In the genomic region with DNA sequence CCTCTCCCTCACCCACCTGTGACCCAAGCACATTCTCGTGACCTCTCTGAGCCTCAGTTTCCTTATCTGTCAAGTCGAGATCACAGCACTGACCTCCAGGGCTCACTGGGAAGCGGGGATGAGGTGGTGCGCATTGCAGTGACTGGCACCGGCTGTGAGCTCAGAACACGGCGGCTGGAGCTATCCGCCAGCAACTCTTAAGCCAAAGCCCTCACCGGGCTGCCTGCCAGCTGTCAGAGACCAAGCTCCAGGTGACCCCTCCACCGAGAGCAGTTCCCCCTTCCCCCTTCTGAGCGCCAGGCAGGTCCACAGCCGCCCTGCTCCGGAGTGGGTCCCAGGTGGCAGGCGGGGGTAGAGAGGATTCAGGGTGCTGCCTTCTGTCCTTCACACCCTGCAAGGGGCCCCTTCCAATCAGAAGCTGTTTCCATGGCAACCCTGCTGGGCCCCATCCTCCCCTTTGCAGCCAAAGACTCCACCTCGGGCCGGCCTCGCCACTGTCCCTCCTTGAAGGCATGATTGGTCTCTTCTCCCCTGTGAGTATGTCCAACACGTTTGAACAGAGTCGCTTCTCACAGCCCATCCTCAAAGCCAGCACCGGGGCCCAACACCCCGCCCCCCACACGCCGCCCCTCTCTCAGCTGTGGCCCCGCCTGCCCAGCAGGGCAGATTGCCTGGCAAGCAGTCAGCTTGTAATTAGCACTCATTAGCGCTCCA, we compare ENCODE assay signal across 12 cellular contexts.
DNase-seq lines count a peak whose midpoint lies in the region; ATAC-seq and TF ChIP-seq lines count a peak whose summit lies in the region.
"Had no signal": no experiment of that assay in that cellular context is flagged by ENCODE, and none has a peak within 500 bp of the region (broad histone marks: within the 10 kb centered on the region; RNA-seq: fewer than 3 reads in every experiment).

No MANE protein-coding gene starts in this region.

- WGBS in trophoblast cell (ENCODE audit: extremely low coverage, insufficient coverage, insufficient read length) = no CpG with 5 or more reads among the region's 25 CpGs

- TF ChIP-seq CTCF in CD14-positive monocyte (IDR thresholded peaks at IDR 0.05) (no peak), NB4 (IDR thresholded peaks at IDR 0.05; ENCODE audit: low read depth, low read length) (no peak), OCI-LY7 (conservative IDR thresholded peaks at IDR 0.05; ENCODE audit: low read length) (no peak)

- H3K36me3 Mint-ChIP-seq in CD14-positive monocyte = no peaks in the 10 kb centered on the region
- H3K36me3 Mint-ChIP-seq: activated CD8-positive, alpha-beta memory T cell treated with anti-CD3 and anti-CD28 coated beads, Interleukin-2, amount 10 ng/mL, durations not matched to agents 7 days and 5 days had no signal

- H3K9me3 Mint-ChIP-seq in CD14-positive monocyte = peaks cover 0 to 13% (median 5%) of the 10 kb centered on the region in 7 donors

- no peak for TF ChIP-seq POLR2A in NB4 (IDR thresholded peaks at IDR 0.05; ENCODE audit: extremely low read depth, insufficient read length)

- CTCF ChIA-PET in OCI-LY7 (lab: Charles Lee; ENCODE audit: unreplicated experiment) = no interaction called here

- no peak overlapping the region for H4K91ac ChIP-seq in trophoblast cell (ENCODE audit: low read depth, low read length)

- no peak overlapping the region for H3K4me3 ChIP-seq in NB4 (ENCODE audit: low read depth, low read length)
- H3K4me3 ChIP-seq in trophoblast cell (ENCODE audit: low read depth, low read length) = no peak overlapping the region
- no peak overlapping the region for H3K4me3 ChIP-seq in OCI-LY7 (ENCODE audit: low read depth, low read length, poor library complexity, severe bottlenecking)

- no peaks in the 10 kb centered on the region for H3K9me2 ChIP-seq in OCI-LY7 (ENCODE audit: insufficient read depth, low read length)

- peaks cover 13% of the 10 kb centered on the region for H3K27me3 ChIP-seq in trophoblast cell (ENCODE audit: insufficient read depth, low read length)

- no peaks in the 10 kb centered on the region for H3K79me2 ChIP-seq in trophoblast cell (ENCODE audit: control insufficient read depth, insufficient read depth, low read length, poor library complexity)
- no peaks in the 10 kb centered on the region for H3K79me2 ChIP-seq in OCI-LY7 (ENCODE audit: insufficient read depth, low read depth, low read length)

- H3K27ac ChIP-seq in trophoblast cell (ENCODE audit: low read depth, low read length) (no peak overlapping the region), OCI-LY7 (ENCODE audit: low read depth, low read length, poor library complexity, severe bottlenecking) (no peak overlapping the region)

- BruUV-seq in OCI-LY7 (replicated peaks; lab: Mats Ljungman, UMichigan) = no TSS peak

- H3K9ac ChIP-seq in trophoblast cell (ENCODE audit: low read length) = no peak overlapping the region

- no peaks in the 10 kb centered on the region for H3K36me3 ChIP-seq in trophoblast cell (ENCODE audit: control insufficient read depth in 1 of 2, insufficient read depth in 2 of 2, low read length in 2 of 2)
- no peaks in the 10 kb centered on the region for H3K36me3 ChIP-seq in OCI-LY7 (ENCODE audit: insufficient read depth, low read length)

- no peak overlapping the region for H3K18ac ChIP-seq in trophoblast cell (ENCODE audit: low read length)

- no peak overlapping the region for H3K23ac ChIP-seq in trophoblast cell (ENCODE audit: low read length)

- H4K20me1 ChIP-seq in OCI-LY7 (ENCODE audit: insufficient read depth, low read length) = no peaks in the 10 kb centered on the region

- intact Hi-C loops in CD14-positive monocyte (cut with micrococcal nuclease) (loop anchor here in 1 of 2 donors (10.0 kb wide), 1 partner anchor 303 kb away; no protein-coding TSS in a partner anchor), OCI-LY7 (cut with micrococcal nuclease; ENCODE audit: unreplicated experiment) (no loop called here)

- DNase-seq in CD14-positive monocyte (ENCODE audit: low spot score) (peak; percentile 27), NB4 (ENCODE audit: low read depth) (peak; percentile 17), astrocyte of the hippocampus (ENCODE audit: low read depth, low spot score) (peak; percentile 56), mesenteric fat pad (ENCODE audit: low spot score) (peak; percentile 85), trophoblast cell (no peak), OCI-LY7 (ENCODE audit: low spot score) (no peak)
- DNase-seq: activated CD8-positive, alpha-beta memory T cell treated with anti-CD3 and anti-CD28 coated beads, Interleukin-2, amount 10 ng/mL, durations not matched to agents 7 days and 5 days; NCI-H774 had no signal

- H2BK120ac ChIP-seq in trophoblast cell (ENCODE audit: insufficient read depth, low read length, poor library complexity) = no peak overlapping the region

- H4K8ac ChIP-seq in trophoblast cell (ENCODE audit: low read depth, low read length) = no peak overlapping the region

- H3K4me3 Mint-ChIP-seq in CD14-positive monocyte = peak overlapping the region in 1 of 2 donors; percentile 83
- H3K4me3 Mint-ChIP-seq: activated CD8-positive, alpha-beta memory T cell treated with anti-CD3 and anti-CD28 coated beads, Interleukin-2, amount 10 ng/mL, durations not matched to agents 7 days and 5 days; naive thymus-derived CD8-positive, alpha-beta T cell; stimulated activated naive CD8-positive, alpha-beta T cell treated with anti-CD3 and anti-CD28 coated beads, Interleukin-15, Interleukin-2, amounts not matched to agents 100 ng/mL and 50 ng/mL, for 24 hours had no signal

- POLR2A ChIA-PET in OCI-LY7 (lab: Charles Lee) = no interaction called here

- no peak overlapping the region for H3K4me2 ChIP-seq in trophoblast cell (ENCODE audit: low read length)
- H3K4me2 ChIP-seq in OCI-LY7 (ENCODE audit: low read length) = no peak overlapping the region

- H3K27me3 Mint-ChIP-seq in CD14-positive monocyte (ENCODE audit: low read depth in 3 of 3) = peaks cover 59 to 85% (median 77%) of the 10 kb centered on the region in 3 donors

- no peaks in the 10 kb centered on the region for H3K4me1 Mint-ChIP-seq in CD14-positive monocyte
- H3K4me1 Mint-ChIP-seq: activated CD8-positive, alpha-beta memory T cell treated with anti-CD3 and anti-CD28 coated beads, Interleukin-2, amount 10 ng/mL, durations not matched to agents 7 days and 5 days had no signal

- H2AK5ac ChIP-seq in trophoblast cell (ENCODE audit: low read length) = no peak overlapping the region

- H4K12ac ChIP-seq in trophoblast cell (ENCODE audit: low read depth, low read length) = no peak overlapping the region

- H2AFZ ChIP-seq in trophoblast cell (ENCODE audit: insufficient read depth, low read length, poor library complexity) (no peak overlapping the region), OCI-LY7 (ENCODE audit: low read length) (no peak overlapping the region)

- no peak overlapping the region for H3K4ac ChIP-seq in trophoblast cell (ENCODE audit: low read depth, low read length)

- H2BK5ac ChIP-seq in trophoblast cell (ENCODE audit: low read depth, low read length, poor library complexity) = no peak overlapping the region

- no peaks in the 10 kb centered on the region for H3K79me1 ChIP-seq in trophoblast cell (ENCODE audit: low read length)

- ATAC-seq in GM21619 (IDR thresholded peaks at IDR 0.05; ENCODE audit: unreplicated experiment) = no peak
- ATAC-seq in GM18861 (IDR thresholded peaks at IDR 0.05; ENCODE audit: unreplicated experiment) = no peak
- ATAC-seq: activated CD8-positive, alpha-beta memory T cell treated with anti-CD3 and anti-CD28 coated beads, Interleukin-2, amount 10 ng/mL, durations not matched to agents 7 days and 5 days; naive thymus-derived CD8-positive, alpha-beta T cell had no signal

- no peak overlapping the region for H3K14ac ChIP-seq in trophoblast cell (ENCODE audit: low read length)

- H3K4me1 ChIP-seq in trophoblast cell (ENCODE audit: control insufficient read depth in 1 of 2, insufficient read depth in 2 of 2, low read length in 2 of 2) = no peaks in the 10 kb centered on the region
- no peaks in the 10 kb centered on the region for H3K4me1 ChIP-seq in OCI-LY7 (ENCODE audit: insufficient read depth, low read length, poor library complexity, severe bottlenecking)

- no peak overlapping the region for H3K27ac Mint-ChIP-seq in CD14-positive monocyte
- H3K27ac Mint-ChIP-seq: activated CD8-positive, alpha-beta memory T cell treated with anti-CD3 and anti-CD28 coated beads, Interleukin-2, amount 10 ng/mL, durations not matched to agents 7 days and 5 days; stimulated activated naive CD8-positive, alpha-beta T cell treated with anti-CD3 and anti-CD28 coated beads, Interleukin-15, Interleukin-2, amounts not matched to agents 100 ng/mL and 50 ng/mL, for 24 hours had no signal

- H2BK12ac ChIP-seq in trophoblast cell (ENCODE audit: low read length) = no peak overlapping the region

- H3K9me3 ChIP-seq in trophoblast cell (ENCODE audit: insufficient read depth, low read depth, low read length) (no peaks in the 10 kb centered on the region), OCI-LY7 (ENCODE audit: low read length) (no peaks in the 10 kb centered on the region)

Comparison
In these comparisons a context has a peak if more than half of its experiments do, and no peak if none do; other contexts are left out.
1. DNase-seq: peak in CD14-positive monocyte (single experiment), NB4 (single experiment), astrocyte of the hippocampus (single experiment) and mesenteric fat pad (single experiment); none in trophoblast cell (0 of 2) and OCI-LY7 (single experiment).